Comparison of ENCODE assay signal across 10 cellular contexts in the genomic region with DNA sequence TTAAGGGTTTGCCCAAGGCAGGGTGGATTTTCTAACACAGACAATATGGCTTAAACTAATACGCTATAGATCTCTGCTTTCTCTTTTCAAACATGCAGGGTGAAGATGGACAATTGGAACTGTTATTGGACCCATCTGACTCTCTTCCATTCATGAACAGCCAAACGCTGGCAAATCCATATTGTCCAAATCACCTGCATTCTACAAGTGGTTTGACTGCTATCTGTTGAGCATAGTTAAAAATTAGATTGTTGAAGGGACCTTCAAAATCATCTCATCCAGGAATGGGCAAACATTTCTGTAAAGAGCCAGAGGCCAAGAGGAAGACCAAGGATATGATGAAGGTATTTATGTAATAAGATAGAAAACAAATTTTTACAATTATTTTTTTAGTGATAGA.
"Had no signal": no experiment of that assay in that cellular context is flagged by ENCODE, and none has a peak within 500 bp of the region (broad histone marks: within the 10 kb centered on the region; RNA-seq: fewer than 3 reads in every experiment).

No MANE protein-coding gene starts in this region.

- H2AFZ ChIP-seq: GM23248, GM23338 had no signal

- H3K9ac ChIP-seq: GM23248 had no signal

- FAIRE-seq: H1 had no signal

- H3K4me3 Mint-ChIP-seq: GM23338, H9, HFFc6 had no signal

- H3K9me3 Mint-ChIP-seq: GM23338, H9, HFFc6 had no signal

- H3K27ac ChIP-seq: GM23248 had no signal

- DNase-seq: GM23248, GOT3, H7, H9, HCEC 1CT, HFFc6 had no signal

- H3K4me3 ChIP-seq: GM23248, GM23338, HAP-1 had no signal

- H3K9me3 ChIP-seq: HAP-1 had no signal

- H3K4me2 ChIP-seq: GM23338 had no signal

- ATAC-seq: GM23338, HCT116 had no signal

- H3K27ac Mint-ChIP-seq: GM23338, H9, HFFc6 had no signal

- H3K36me3 ChIP-seq: HAP-1 had no signal
